Comparison of ENCODE assay signal across 8 cellular contexts in the genomic region with DNA sequence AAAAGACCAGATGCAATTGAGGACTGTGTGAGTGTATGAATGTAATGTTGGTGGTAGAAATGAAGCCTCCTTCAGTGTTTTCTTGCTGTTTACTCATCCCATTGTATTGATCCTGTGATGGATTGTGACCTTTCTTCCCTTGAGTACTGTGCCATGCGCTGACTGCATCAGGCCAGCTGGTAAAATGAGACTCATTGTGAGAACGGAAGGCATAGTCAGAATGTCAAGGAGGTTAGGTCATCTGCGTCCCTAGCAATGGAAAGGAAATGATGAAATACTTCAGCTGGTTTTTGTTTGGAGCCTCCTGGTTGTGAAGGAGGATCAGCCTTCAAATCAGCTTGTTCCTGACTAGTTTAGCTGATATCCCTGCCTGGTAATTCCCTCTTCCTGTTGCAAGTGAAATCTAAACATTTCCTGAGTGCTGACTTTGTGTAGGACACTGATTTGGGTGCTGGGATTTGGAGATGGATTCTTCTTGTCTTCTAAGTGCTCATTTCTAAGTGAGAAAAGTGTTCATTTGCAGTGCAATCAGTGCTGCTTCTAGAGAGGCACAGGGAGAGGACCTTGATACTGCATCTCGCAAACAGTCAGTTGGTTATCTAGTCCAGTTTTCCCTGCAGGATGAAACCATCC. TPM values are rescaled to one million over a fixed set of nuclear protein-coding genes. Genes with fewer than 3 reads are reported as not detected.
DNase-seq lines count a peak whose midpoint lies in the region; ATAC-seq and TF ChIP-seq lines count a peak whose summit lies in the region.

No MANE protein-coding gene starts in this region.

- H3K4me2 ChIP-seq in PC-9 = peak overlapping the region; percentile 47

- peak overlapping the region; percentile 53; the same call in 1 of the 2 replicates for H2AFZ ChIP-seq in PC-9

- H3K4me1 ChIP-seq in PC-9 (replicated peaks; ENCODE audit: insufficient read depth) = peaks cover 41% of the 10 kb centered on the region

- no peaks in the 10 kb centered on the region for H3K9me2 ChIP-seq in PC-9 (ENCODE audit: insufficient read depth)

- no peaks in the 10 kb centered on the region for H3K79me2 ChIP-seq in PC-9 (ENCODE audit: low read depth)

- no peaks in the 10 kb centered on the region for H3K9me3 Mint-ChIP-seq in nephron progenitor cell

- no peaks in the 10 kb centered on the region for H3K36me3 Mint-ChIP-seq in nephron progenitor cell (ENCODE audit: low read depth)

- no peak for TF ChIP-seq CTCF in PC-9 (conservative IDR thresholded peaks at IDR 0.05)
- no peak for TF ChIP-seq CTCF in nephron progenitor cell (IDR thresholded peaks at IDR 0.05)

- CTCF ChIA-PET in PC-9 (lab: Charles Lee) = no interaction called here

- POLR2A ChIA-PET in PC-9 (lab: Charles Lee; ENCODE audit: unreplicated experiment) = interaction anchor here (0.6 kb wide), 1 partner anchor 606 kb away, joined by 6 read pairs; no protein-coding TSS in a partner anchor

- no peaks in the 10 kb centered on the region for H3K36me3 ChIP-seq in PC-9 (ENCODE audit: low read depth)

- no peaks in the 10 kb centered on the region for H3K9me3 ChIP-seq in PC-9 (ENCODE audit: insufficient read depth, low read depth)

- H4K20me1 ChIP-seq in PC-9 (ENCODE audit: insufficient read depth) = no peaks in the 10 kb centered on the region

- peaks cover 5% of the 10 kb centered on the region for H3K27me3 Mint-ChIP-seq in nephron progenitor cell (ENCODE audit: low read depth, poor library complexity)

- no peak overlapping the region for H3K4me3 Mint-ChIP-seq in nephron progenitor cell

- H3K27ac Mint-ChIP-seq in nephron progenitor cell = peak overlapping the region; percentile 55

- H3F3A ChIP-seq in PC-9 (ENCODE audit: insufficient read depth, low read depth) = peaks cover 35% of the 10 kb centered on the region

- H3K27ac ChIP-seq in PC-9 = peak overlapping the region; percentile 88

- BruUV-seq in PC-9 (replicated peaks; lab: Mats Ljungman, UMichigan) = no TSS peak

- H3K4me3 ChIP-seq in PC-9 = no peak overlapping the region

- DNase-seq in stimulated activated naive CD4-positive, alpha-beta T cell treated with Interleukin-2 at 50 U/mL for 16 hours (lab: John Stamatoyannopoulos, UW) = peak; percentile 16
- DNase-seq in stimulated activated naive CD4-positive, alpha-beta T cell (lab: John Stamatoyannopoulos, UW) = no peak
- DNase-seq in PC-9 (peak; percentile 25 to 88), dermis microvascular lymphatic vessel endothelial cell (ENCODE audit: low read depth in 2 of 2) (peak; percentile 40 to 97), nephron progenitor cell (no peak), SK-N-DZ (ENCODE audit: low spot score) (no peak)

- ATAC-seq in HG03280 (IDR thresholded peaks at IDR 0.05; ENCODE audit: unreplicated experiment) (no peak), HG03378 (IDR thresholded peaks at IDR 0.05; ENCODE audit: unreplicated experiment) (no peak)

- H3K4me1 Mint-ChIP-seq in nephron progenitor cell = peaks cover 24% of the 10 kb centered on the region

- H3K27me3 ChIP-seq in PC-9 (ENCODE audit: insufficient read depth, low read depth) = no peaks in the 10 kb centered on the region

- intact Hi-C loops in PC-9 (cut with micrococcal nuclease; ENCODE audit: unreplicated experiment) = no loop called here

RNA-seq across cellular contexts. Expression of a gene that starts 35.5 kb away (rescaled TPM):
- total RNA-seq in PC-9 (2021) = not detected in 2 replicates
- total RNA-seq in dermis microvascular lymphatic vessel endothelial cell = not detected in 2 replicates
- not detected in 2 replicates for polyA plus RNA-seq in SK-N-DZ (2014; cell fraction: cytosol; rRNA removed)
- polyA plus RNA-seq in SK-N-DZ (2014; cell fraction: nucleus; rRNA removed) = not detected in 2 replicates

Comparison
In these comparisons a context has a peak if more than half of its experiments do, and no peak if none do; other contexts are left out.
1. DNase-seq: peak in stimulated activated naive CD4-positive, alpha-beta T cell treated with Interleukin-2 at 50 U/mL for 16 hours (single experiment), PC-9 (2 of 2) and dermis microvascular lymphatic vessel endothelial cell (2 of 2); none in stimulated activated naive CD4-positive, alpha-beta T cell (0 of 6), nephron progenitor cell (single experiment) and SK-N-DZ (single experiment).